Comparison of ENCODE assay signal across 1 cellular context in the genomic region with DNA sequence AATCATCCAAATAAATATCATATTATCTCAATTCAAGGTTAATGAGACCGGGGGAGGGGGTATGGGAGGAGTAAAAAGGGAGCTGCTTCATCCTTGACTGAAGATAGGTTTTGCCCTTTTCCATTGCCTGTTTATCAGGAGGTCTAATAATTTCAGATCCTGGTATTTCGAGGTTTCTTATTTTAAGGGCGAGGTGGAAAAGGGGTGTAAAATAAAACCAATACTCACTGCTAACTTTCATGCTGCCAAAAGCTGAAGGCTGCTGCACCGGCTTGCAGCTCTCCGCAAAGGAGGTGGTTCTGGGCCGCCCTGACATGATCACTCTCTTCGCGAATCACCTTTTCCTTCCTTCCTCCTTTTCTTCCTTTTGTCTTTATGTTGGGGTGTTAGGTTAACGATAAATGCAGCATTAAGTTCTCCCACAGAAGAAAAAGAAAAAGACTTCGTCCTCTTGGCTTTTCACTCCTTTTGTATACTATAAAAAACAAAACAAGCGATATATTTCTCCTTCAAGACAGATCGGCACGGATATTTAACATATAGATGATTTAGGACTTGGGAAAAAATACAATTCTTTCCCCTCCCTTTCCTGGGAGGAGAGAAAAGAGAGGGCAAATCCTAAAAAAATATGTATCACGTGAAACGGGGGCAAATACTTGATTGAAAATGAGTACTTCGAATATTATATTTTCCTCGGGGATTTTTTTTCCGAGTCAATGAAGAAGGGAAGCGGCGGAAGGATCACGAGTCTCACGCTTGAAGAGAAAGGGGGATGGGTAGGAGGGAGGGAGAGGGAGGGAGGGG.
TF ChIP-seq lines count a peak whose summit lies in the region.

No MANE protein-coding gene starts in this region.

TF ChIP-seq in endothelial cell of umbilical vein, 7 proteins besides CTCF, POLR2A, EP300 and RAD21 (continued from another document):
- TF ChIP-seq, protein P1, sequence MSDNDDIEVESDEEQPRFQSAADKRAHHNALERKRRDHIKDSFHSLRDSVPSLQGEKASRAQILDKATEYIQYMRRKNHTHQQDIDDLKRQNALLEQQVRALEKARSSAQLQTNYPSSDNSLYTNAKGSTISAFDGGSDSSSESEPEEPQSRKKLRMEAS (IDR thresholded peaks at IDR 0.05; ENCODE audit: insufficient read depth, insufficient read length): no peak
- TF ChIP-seq POLR2AphosphoS5 (IDR thresholded peaks at IDR 0.05; ENCODE audit: insufficient read depth, low read depth, low read length): no peak
- no peak for TF ChIP-seq FOS (IDR thresholded peaks at IDR 0.05; ENCODE audit: borderline replicate concordance, insufficient read depth, low read length)
- TF ChIP-seq EZH2 (IDR thresholded peaks at IDR 0.05; ENCODE audit: borderline replicate concordance, low read depth, low read length, severe bottlenecking): no peak
- TF ChIP-seq GATA2 (IDR thresholded peaks at IDR 0.05; ENCODE audit: insufficient read depth, insufficient read length, low read depth, low read length): no peak
